1 cellular context compared by ENCODE assay signal in genomic region chr15:52137432-52138357, GRCh38.
TF ChIP-seq lines count a peak whose summit lies in the region.

No MANE protein-coding gene starts in this region.

TF ChIP-seq in HepG2, 621 proteins besides CTCF, POLR2A, EP300 and RAD21 (continued from another document and continues in another):
- TF ChIP-seq ZMYM3 (CRISPR knock-in tag; IDR thresholded peaks at IDR 0.05) (0 out of 2 replicates have a peak, but pooled peaks have one; percentile 6), ZBTB34 (CRISPR knock-in tag; IDR thresholded peaks at IDR 0.05) (no peak), RARG (CRISPR knock-in tag; IDR thresholded peaks at IDR 0.05; ENCODE audit: low read depth) (no peak), MTF1 (CRISPR knock-in tag; IDR thresholded peaks at IDR 0.05) (no peak), MAFK (conservative IDR thresholded peaks at IDR 0.05 in 1 of 2, IDR thresholded peaks at IDR 0.05 in 1 of 2; ENCODE audit: low read length in 2 of 2) (no peak), ZNF605 (CRISPR knock-in tag; IDR thresholded peaks at IDR 0.05) (0 out of 2 replicates have a peak, but pooled peaks have one; percentile 21), RERE (CRISPR knock-in tag; IDR thresholded peaks at IDR 0.05; ENCODE audit: low read depth) (no peak), REPIN1 (CRISPR knock-in tag; IDR thresholded peaks at IDR 0.05; ENCODE audit: borderline replicate concordance, low read depth) (no peak), ATF1 (CRISPR knock-in tag; IDR thresholded peaks at IDR 0.05) (no peak), PCBP1 (IDR thresholded peaks at IDR 0.05; ENCODE audit: borderline replicate concordance, low read depth, low read length) (no peak), ZNF142 (CRISPR knock-in tag; IDR thresholded peaks at IDR 0.05) (no peak), SP140L (CRISPR knock-in tag; IDR thresholded peaks at IDR 0.05; ENCODE audit: borderline replicate concordance) (no peak), GLMP (CRISPR knock-in tag; IDR thresholded peaks at IDR 0.05; ENCODE audit: borderline replicate concordance) (no peak), ATAD3A (CRISPR knock-in tag; IDR thresholded peaks at IDR 0.05) (no peak), MZF1 (CRISPR knock-in tag; IDR thresholded peaks at IDR 0.05; ENCODE audit: borderline replicate concordance) (no peak), NPAS2 (CRISPR knock-in tag; IDR thresholded peaks at IDR 0.05; ENCODE audit: borderline replicate concordance) (no peak), ZNF335 (CRISPR knock-in tag; IDR thresholded peaks at IDR 0.05) (no peak), ZNF776 (CRISPR knock-in tag; IDR thresholded peaks at IDR 0.05) (no peak), KDM5A (IDR thresholded peaks at IDR 0.05; ENCODE audit: borderline replicate concordance, low read length) (no peak), REL (CRISPR knock-in tag; conservative IDR thresholded peaks at IDR 0.05) (no peak), CEBPB (IDR thresholded peaks at IDR 0.05; ENCODE audit: borderline replicate concordance, low read depth, low read length) (no peak), NFIC (IDR thresholded peaks at IDR 0.05; ENCODE audit: low read length) (0 out of 2 replicates have a peak, but pooled peaks have one; percentile 28), MTA1 (CRISPR knock-in tag; IDR thresholded peaks at IDR 0.05; ENCODE audit: borderline replicate concordance) (no peak), CBFB (CRISPR knock-in tag; IDR thresholded peaks at IDR 0.05) (no peak), SAP130 (CRISPR knock-in tag; IDR thresholded peaks at IDR 0.05; ENCODE audit: low read depth) (peak; percentile 27; the same call in 1 of the 2 replicates), CERS6 (CRISPR knock-in tag; IDR thresholded peaks at IDR 0.05) (no peak), ZNF280D (CRISPR knock-in tag; IDR thresholded peaks at IDR 0.05) (no peak), DBP (CRISPR knock-in tag; IDR thresholded peaks at IDR 0.05; ENCODE audit: not compliant biosample characterization) (no peak), ZNF75D (CRISPR knock-in tag; IDR thresholded peaks at IDR 0.05; ENCODE audit: borderline replicate concordance) (no peak), ARHGAP35 (CRISPR knock-in tag; IDR thresholded peaks at IDR 0.05; ENCODE audit: borderline replicate concordance) (no peak), ZMYM2 (CRISPR knock-in tag; IDR thresholded peaks at IDR 0.05) (no peak), TCF7 (IDR thresholded peaks at IDR 0.05; ENCODE audit: low read depth) (no peak), KLF16 (CRISPR knock-in tag; IDR thresholded peaks at IDR 0.05) (no peak), ZNF501 (CRISPR knock-in tag; IDR thresholded peaks at IDR 0.05) (no peak), ZKSCAN5 (CRISPR knock-in tag; IDR thresholded peaks at IDR 0.05) (no peak), HNF1A (IDR thresholded peaks at IDR 0.05; ENCODE audit: low read depth) (no peak), HNF1A (CRISPR knock-in tag; IDR thresholded peaks at IDR 0.05; ENCODE audit: borderline replicate concordance) (no peak), ZFP36L2 (CRISPR knock-in tag; IDR thresholded peaks at IDR 0.05) (no peak)
